Comparison of ENCODE assay signal across 30 cellular contexts in the genomic region with DNA sequence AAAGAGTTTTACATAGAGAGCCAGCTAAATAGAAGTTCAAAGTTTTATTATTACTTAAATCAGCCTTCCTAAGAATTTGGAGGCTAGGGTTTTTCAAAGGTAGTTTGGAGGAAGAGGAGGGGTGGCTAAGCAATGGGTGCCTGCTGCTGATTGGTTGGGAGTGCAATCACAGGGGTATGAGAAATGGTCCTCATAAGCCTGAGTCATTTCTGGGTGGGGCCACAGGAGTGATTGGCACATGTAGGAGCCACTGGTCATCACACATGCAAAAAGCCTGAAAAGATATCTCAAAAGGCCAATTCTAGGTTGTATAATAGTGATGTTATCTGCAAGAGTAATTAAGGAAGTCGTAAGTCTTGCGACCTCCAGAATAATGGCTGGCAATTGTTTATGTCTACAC. TPM values are rescaled to one million over a fixed set of nuclear protein-coding genes. Genes with fewer than 3 reads are reported as not detected.
DNase-seq lines count a peak whose midpoint lies in the region; ATAC-seq and TF ChIP-seq lines count a peak whose summit lies in the region.
"Had no signal": no experiment of that assay in that cellular context is flagged by ENCODE, and none has a peak within 500 bp of the region (broad histone marks: within the 10 kb centered on the region; RNA-seq: fewer than 3 reads in every experiment).

No MANE protein-coding gene starts in this region.

- peaks cover 0 to 5% (median 0%) of the 10 kb centered on the region in 4 donors for H3K27me3 ChIP-seq in esophagus squamous epithelium
- H3K27me3 ChIP-seq: BLaER1 treated with 17β-estradiol and CSF1 and Interleukin-3, amounts not matched to agents 10 nM and 100 nM had no signal

- no peak overlapping the region for H3K27ac ChIP-seq in esophagus squamous epithelium
- H3K27ac ChIP-seq: BLaER1 treated with 17β-estradiol and CSF1 and Interleukin-3, amounts not matched to agents 10 nM and 100 nM; RWPE1; WERI-Rb-1 had no signal

- no peak for TF ChIP-seq CTCF in esophagus squamous epithelium (IDR thresholded peaks at IDR 0.05)

- H3K36me3 ChIP-seq in esophagus squamous epithelium: no peaks in the 10 kb centered on the region
- H3K36me3 ChIP-seq: BLaER1 treated with 17β-estradiol and CSF1 and Interleukin-3, amounts not matched to agents 10 nM and 100 nM; WERI-Rb-1 had no signal

- 70 to 82% methylated on average over 2 of the region's 2 CpGs for WGBS in esophagus squamous epithelium, 2 donors

- H3K9me3 ChIP-seq in esophagus squamous epithelium: no peaks in the 10 kb centered on the region
- H3K9me3 ChIP-seq: BLaER1 treated with 17β-estradiol and CSF1 and Interleukin-3, amounts not matched to agents 10 nM and 100 nM had no signal

- no peak overlapping the region for H3K4me3 ChIP-seq in esophagus squamous epithelium
- H3K4me3 ChIP-seq: BLaER1 treated with 17β-estradiol and CSF1 and Interleukin-3, amounts not matched to agents 10 nM and 100 nM had no signal

- H3K4me1 ChIP-seq in esophagus squamous epithelium: no peaks in the 10 kb centered on the region
- H3K4me1 ChIP-seq: BLaER1 treated with 17β-estradiol and CSF1 and Interleukin-3, amounts not matched to agents 10 nM and 100 nM had no signal

- DNase-seq in ELR (ENCODE audit: low read depth) (peak; percentile 16), M059J (ENCODE audit: low read depth) (peak; percentile 2), amniotic epithelial cell (ENCODE audit: low read depth) (peak; percentile 4), kidney tubule cell (ENCODE audit: low spot score) (peak; percentile 6), NCI-H82 (lab: John Stamatoyannopoulos, UW) (no peak), esophagus squamous epithelium (lab: John Stamatoyannopoulos, UW) (no peak), NCI-H1694 treated with DMSO at 0.1 percent for 48 hours (lab: John Stamatoyannopoulos, UW) (no peak)
- DNase-seq: activated CD4-positive, alpha-beta T cell treated with anti-CD3 and anti-CD28 coated beads, Interleukin-2, amount 50 U/mL, for 1 hour; activated naive CD8-positive, alpha-beta T cell treated with anti-CD3 and anti-CD28 coated beads, Interleukin-2, amount 50 U/mL, for 24 hours; activated T-cell treated with anti-CD3 and anti-CD28 coated beads, Interleukin-2, amount 50 U/mL, for 4 hours; DMS79; glutamatergic neuron; kidney glomerular epithelial cell; NCI-H1105 treated with DMSO at 0.1 percent for 48 hours; NCI-H2081 treated with DMSO at 0.1 percent for 48 hours; NCI-H226; NCI-H748 treated with DMSO at 0.1 percent for 48 hours; right cardiac atrium; stimulated activated CD4-positive, alpha-beta T cell treated with anti-CD3 and anti-CD28 coated beads, Interleukin-4, amount 100 ng/mL, for 1 hour; T-helper 2 cell; WERI-Rb-1 had no signal

- intact Hi-C loops in esophagus squamous epithelium (cut with DNase I): no loop called here

- ATAC-seq in HG03045 (IDR thresholded peaks at IDR 0.05; ENCODE audit: unreplicated experiment): no peak
- ATAC-seq: activated naive CD8-positive, alpha-beta T cell treated with anti-CD3 and anti-CD28 coated beads, Interleukin-2, amount 50 U/mL, for 24 hours; activated T-cell treated with anti-CD3 and anti-CD28 coated beads, Interleukin-2, amount 50 U/mL, for 4 hours; HepG2; right cardiac atrium; stimulated activated memory B cell treated with anti-CD40 and anti-IgM and Interleukin-4, amounts not matched to agents 10 μg/mL and 1 μg/mL and 100 μg/mL, for 72 hours had no signal

- no peak for TF ChIP-seq POLR2A in esophagus squamous epithelium (IDR thresholded peaks at IDR 0.05)

RNA-seq across cellular contexts. Expression of a gene that starts 12.9 kb away (rescaled TPM):
- total RNA-seq in M059J (2014; rRNA removed; shearing (Covaris generic)): not detected in 2 replicates
- not detected for total RNA-seq in esophagus squamous epithelium
- total RNA-seq: activated T-cell treated with anti-CD3 and anti-CD28 coated beads, Interleukin-2, amount 50 U/mL, for 4 hours; cerebellum; HepG2; lung microvascular endothelial cell; neural crest cell; right cardiac atrium; ureter had no signal

RNA-seq across cellular contexts. Expression of a gene that starts 38.8 kb away (rescaled TPM):
- not detected in 2 replicates for total RNA-seq in M059J (2014; rRNA removed; shearing (Covaris generic))
- total RNA-seq in esophagus squamous epithelium: not detected
- total RNA-seq: activated T-cell treated with anti-CD3 and anti-CD28 coated beads, Interleukin-2, amount 50 U/mL, for 4 hours; cerebellum; HepG2; lung microvascular endothelial cell; neural crest cell; right cardiac atrium; ureter had no signal

RNA-seq across cellular contexts. Expression of a gene that starts 51.9 kb away (rescaled TPM):
- total RNA-seq in M059J (2014; rRNA removed; shearing (Covaris generic)): not detected in 2 replicates
- total RNA-seq in esophagus squamous epithelium: not detected
- total RNA-seq: activated T-cell treated with anti-CD3 and anti-CD28 coated beads, Interleukin-2, amount 50 U/mL, for 4 hours; cerebellum; HepG2; lung microvascular endothelial cell; neural crest cell; right cardiac atrium; ureter had no signal

RNA-seq across cellular contexts. Expression of a gene that starts 52.0 kb away (rescaled TPM):
- not detected in 2 replicates for total RNA-seq in M059J (2014; rRNA removed; shearing (Covaris generic))
- total RNA-seq in esophagus squamous epithelium: not detected
- total RNA-seq: activated T-cell treated with anti-CD3 and anti-CD28 coated beads, Interleukin-2, amount 50 U/mL, for 4 hours; cerebellum; HepG2; lung microvascular endothelial cell; neural crest cell; right cardiac atrium; ureter had no signal

Comparison
In these comparisons a context has a peak if more than half of its experiments do, and no peak if none do; other contexts are left out.
1. DNase-seq: peak in ELR (single experiment), M059J (single experiment), amniotic epithelial cell (single experiment) and kidney tubule cell (single experiment); none in NCI-H82 (single experiment), esophagus squamous epithelium (single experiment) and NCI-H1694 treated with DMSO at 0.1 percent for 48 hours (single experiment).